In genomic region chr12:57604454-57605307, GRCh38 we compare ENCODE assay signal across 9 cellular contexts. TPM values are rescaled to one million over a fixed set of nuclear protein-coding genes. Genes with fewer than 3 reads are reported as not detected.
DNase-seq lines count a peak whose midpoint lies in the region; ATAC-seq and TF ChIP-seq lines count a peak whose summit lies in the region.
"Had no signal": no experiment of that assay in that cellular context is flagged by ENCODE, and none has a peak within 500 bp of the region (broad histone marks: within the 10 kb centered on the region; RNA-seq: fewer than 3 reads in every experiment).

Gene DTX3 (plus strand): TSS chr12:57604824. CDS start chr12:57606518, 1,694 bp downstream.

- peak within 1 kb of the TSS; percentile 82 to 94 for H3K27ac Mint-ChIP-seq in activated naive CD4-positive, alpha-beta T cell treated with anti-CD3 and anti-CD28 coated beads, Interleukin-2, amount 50 U/mL, for 72 hours

- peak; percentile 69 to 70 for ATAC-seq in activated naive CD4-positive, alpha-beta T cell treated with anti-CD3 and anti-CD28 coated beads, Interleukin-2, amount 50 U/mL, for 72 hours
- ATAC-seq in Right ventricle myocardium inferior (peak; percentile 45), HG03520 (IDR thresholded peaks at IDR 0.05; ENCODE audit: unreplicated experiment) (no peak)
- ATAC-seq: HCT116 had no signal

- H3K9me3 Mint-ChIP-seq in activated naive CD4-positive, alpha-beta T cell treated with anti-CD3 and anti-CD28 coated beads, Interleukin-2, amount 50 U/mL, for 72 hours, result no peaks in the 10 kb centered on the region

- peaks cover 0 to 13% of the 10 kb centered on the region in 2 donors for H3K36me3 Mint-ChIP-seq in activated naive CD4-positive, alpha-beta T cell treated with anti-CD3 and anti-CD28 coated beads, Interleukin-2, amount 50 U/mL, for 72 hours

- peak; percentile 58 for DNase-seq in AG08395 (ENCODE audit: low spot score)
- DNase-seq in NCI-H2171 treated with DMSO at 0.1 percent for 48 hours (lab: John Stamatoyannopoulos, UW), result peak; percentile 75
- peak in 1 of 2 donors; percentile 51 for DNase-seq in activated naive CD4-positive, alpha-beta T cell treated with anti-CD3 and anti-CD28 coated beads, Interleukin-2, amount 50 U/mL, for 72 hours (ENCODE audit: low spot score in 2 of 2)
- no peak for DNase-seq in Right ventricle myocardium inferior (ENCODE audit: missing footprints)
- peak; percentile 66 for DNase-seq in occipital lobe (lab: John Stamatoyannopoulos, UW)
- DNase-seq in NCI-H1694 (lab: John Stamatoyannopoulos, UW), result no peak

- peak; percentile 32 for TF ChIP-seq POLR2A in GM19193 (IDR thresholded peaks at IDR 0.05; ENCODE audit: extremely low read depth, insufficient read depth, insufficient read length)

- intact Hi-C loops in Right ventricle myocardium inferior (cut with DNase I), result no loop called here

RNA-seq across cellular contexts. Expression of gene DTX3, which starts in this region (rescaled TPM):
- total RNA-seq in activated naive CD4-positive, alpha-beta T cell treated with anti-CD3 and anti-CD28 coated beads, Interleukin-2, amount 50 U/mL, for 72 hours, result 10 to 100 TPM; 14.5 to 33.5 TPM
- total RNA-seq in Right ventricle myocardium inferior (23.8 TPM), occipital lobe (44.5 TPM)

Comparison
In these comparisons a context has a peak if more than half of its experiments do, and no peak if none do; other contexts are left out.
1. DNase-seq: peak in AG08395 (single experiment), NCI-H2171 treated with DMSO at 0.1 percent for 48 hours (single experiment) and occipital lobe (single experiment); none in Right ventricle myocardium inferior (single experiment) and NCI-H1694 (single experiment).